Comparison of ENCODE assay signal across 10 cellular contexts in the genomic region with DNA sequence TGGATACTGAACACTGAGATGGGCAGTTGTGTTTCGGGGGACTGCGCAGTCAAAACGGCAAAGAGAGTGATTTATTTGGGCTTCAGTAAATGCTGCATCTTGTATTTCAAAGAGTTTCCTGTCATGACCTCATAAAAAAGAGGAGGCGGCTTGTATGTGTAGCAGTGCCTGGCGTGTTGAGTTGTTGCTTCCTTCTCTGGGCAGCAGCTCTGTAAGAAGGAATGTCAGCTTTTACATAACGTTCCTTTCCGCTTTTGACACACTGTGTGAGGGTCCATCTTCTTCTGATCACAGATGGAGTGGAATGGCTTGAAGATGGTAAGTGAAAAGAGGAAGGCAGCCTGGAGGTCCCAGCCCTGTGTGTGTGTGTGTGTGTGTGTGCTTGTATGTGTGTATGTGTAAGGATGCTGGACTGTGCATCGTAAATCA. TPM values are rescaled to one million over a fixed set of nuclear protein-coding genes. Genes with fewer than 3 reads are reported as not detected.
A peak's percentile ranks its signal among the peaks of the same experiment; 100 is the strongest.
DNase-seq lines count a peak whose midpoint lies in the region; ATAC-seq, FAIRE-seq and TF ChIP-seq lines count a peak whose summit lies in the region.
"Had no signal": no experiment of that assay in that cellular context is flagged by ENCODE, and none has a peak within 500 bp of the region (broad histone marks: within the 10 kb centered on the region; RNA-seq: fewer than 3 reads in every experiment).

No MANE protein-coding gene starts in this region.

- peak; percentile 46 for DNase-seq in GM23338 (ENCODE audit: low spot score)
- DNase-seq in NCI-H2081 treated with DMSO at 0.1 percent for 48 hours (lab: John Stamatoyannopoulos, UW), result peak; percentile 76
- DNase-seq in activated naive CD8-positive, alpha-beta T cell treated with anti-CD3 and anti-CD28 coated beads, Interleukin-2, amount 10 ng/mL, durations not matched to agents 7 days and 5 days, result no peak
- no peak for DNase-seq in pancreas
- no peak for DNase-seq in Peyer's patch
- DNase-seq in putamen (ENCODE audit: low spot score), result no peak
- no peak for DNase-seq in smooth muscle cell (lab: John Stamatoyannopoulos, UW; ENCODE audit: unreplicated experiment)
- DNase-seq in activated CD4-positive, alpha-beta T cell treated with anti-CD3 and anti-CD28 coated beads, Interleukin-2, amount 50 U/mL, for 1 hour, result no peak
- DNase-seq: activated B cell treated with CpG ODN at 0.5 μM for 24 hours had no signal

- H3K4me1 ChIP-seq in GM23338 (ENCODE audit: insufficient read depth) (peaks cover 34% of the 10 kb centered on the region), pancreas (no peaks in the 10 kb centered on the region), Peyer's patch (no peaks in the 10 kb centered on the region), smooth muscle cell (ENCODE audit: low read depth) (no peaks in the 10 kb centered on the region)

- H3K27ac ChIP-seq in GM23338 (ENCODE audit: low read depth), result no peak overlapping the region
- no peak overlapping the region for H3K27ac ChIP-seq in pancreas
- H3K27ac ChIP-seq in Peyer's patch, result no peak overlapping the region
- no peak overlapping the region for H3K27ac ChIP-seq in smooth muscle cell (ENCODE audit: low read depth)

- no peaks in the 10 kb centered on the region for H3K9me2 ChIP-seq in GM23338 (ENCODE audit: insufficient read depth)

- H3K27me3 Mint-ChIP-seq in GM23338 (ENCODE audit: insufficient read depth, low read depth, poor library complexity), result no peaks in the 10 kb centered on the region
- H3K27me3 Mint-ChIP-seq in activated naive CD8-positive, alpha-beta T cell treated with anti-CD3 and anti-CD28 coated beads, Interleukin-2, amount 10 ng/mL, durations not matched to agents 7 days and 5 days, result peaks cover 37% of the 10 kb centered on the region

- H3K9me3 ChIP-seq in pancreas (no peaks in the 10 kb centered on the region), Peyer's patch (no peaks in the 10 kb centered on the region), smooth muscle cell (replicated peaks; ENCODE audit: low read depth) (no peaks in the 10 kb centered on the region)

- no peaks in the 10 kb centered on the region for H3K36me3 Mint-ChIP-seq in GM23338 (ENCODE audit: low read depth)
- no peaks in the 10 kb centered on the region for H3K36me3 Mint-ChIP-seq in activated naive CD8-positive, alpha-beta T cell treated with anti-CD3 and anti-CD28 coated beads, Interleukin-2, amount 10 ng/mL, durations not matched to agents 7 days and 5 days

- no peaks in the 10 kb centered on the region for H4K20me1 ChIP-seq in GM23338 (replicated peaks; ENCODE audit: insufficient read depth)
- H4K20me1 ChIP-seq in smooth muscle cell (ENCODE audit: low read depth), result no peaks in the 10 kb centered on the region

- POLR2A ChIA-PET in activated naive CD8-positive, alpha-beta T cell treated with anti-CD3 and anti-CD28 coated beads, Interleukin-2, amount 10 ng/mL, durations not matched to agents 7 days and 5 days (lab: Charles Lee), result no interaction called here

- no peak for TF ChIP-seq POLR2A in Peyer's patch (IDR thresholded peaks at IDR 0.05)

- no peak overlapping the region for H3K9ac ChIP-seq in smooth muscle cell (ENCODE audit: low read depth)

- H3K4me3 Mint-ChIP-seq in GM23338, result no peak overlapping the region
- peak overlapping the region; percentile 60 for H3K4me3 Mint-ChIP-seq in activated naive CD8-positive, alpha-beta T cell treated with anti-CD3 and anti-CD28 coated beads, Interleukin-2, amount 10 ng/mL, durations not matched to agents 7 days and 5 days
- H3K4me3 Mint-ChIP-seq: activated B cell treated with CpG ODN at 0.5 μM for 24 hours had no signal

- 15 to 18% methylated on average over 8 of the region's 8 CpGs for WGBS in pancreas, 2 donors
- 69% methylated on average over 8 of the region's 8 CpGs for WGBS in smooth muscle cell (ENCODE audit: low lambda C conversion rate)

- H3F3A ChIP-seq in GM23338 (replicated peaks; ENCODE audit: low read depth), result no peaks in the 10 kb centered on the region
- no peaks in the 10 kb centered on the region for H3F3A ChIP-seq in smooth muscle cell (ENCODE audit: low read depth)

- FAIRE-seq in pancreas (lab: Jason Lieb, UNC), result no peak

- H3K4me1 Mint-ChIP-seq in GM23338, result peaks cover 41% of the 10 kb centered on the region
- H3K4me1 Mint-ChIP-seq in activated naive CD8-positive, alpha-beta T cell treated with anti-CD3 and anti-CD28 coated beads, Interleukin-2, amount 10 ng/mL, durations not matched to agents 7 days and 5 days, result peaks cover 12% of the 10 kb centered on the region

- TF ChIP-seq CTCF in GM23338 (conservative IDR thresholded peaks at IDR 0.05; ENCODE audit: low read depth in 2 of 2) (no peak), pancreas (IDR thresholded peaks at IDR 0.05) (no peak), Peyer's patch (IDR thresholded peaks at IDR 0.05) (no peak), smooth muscle cell (IDR thresholded peaks at IDR 0.05; ENCODE audit: borderline replicate concordance, insufficient read depth, poor library complexity, severe bottlenecking) (no peak)

- H3K79me2 ChIP-seq in GM23338 (replicated peaks; ENCODE audit: insufficient read depth) (no peaks in the 10 kb centered on the region), smooth muscle cell (ENCODE audit: low read depth) (no peaks in the 10 kb centered on the region)

- H3K9me3 Mint-ChIP-seq in GM23338, result no peaks in the 10 kb centered on the region
- no peaks in the 10 kb centered on the region for H3K9me3 Mint-ChIP-seq in activated naive CD8-positive, alpha-beta T cell treated with anti-CD3 and anti-CD28 coated beads, Interleukin-2, amount 10 ng/mL, durations not matched to agents 7 days and 5 days
- H3K9me3 Mint-ChIP-seq: activated B cell treated with CpG ODN at 0.5 μM for 24 hours had no signal

- no peak overlapping the region for H3K27ac Mint-ChIP-seq in GM23338
- H3K27ac Mint-ChIP-seq in activated naive CD8-positive, alpha-beta T cell treated with anti-CD3 and anti-CD28 coated beads, Interleukin-2, amount 10 ng/mL, durations not matched to agents 7 days and 5 days, result no peak overlapping the region
- H3K27ac Mint-ChIP-seq: activated B cell treated with CpG ODN at 0.5 μM for 24 hours had no signal

- intact Hi-C loops in pancreas (cut with DNase I), result no loop called here

- H3K4me3 ChIP-seq in GM23338 (no peak overlapping the region), pancreas (no peak overlapping the region), Peyer's patch (no peak overlapping the region), smooth muscle cell (no peak overlapping the region)

- H3K36me3 ChIP-seq in GM23338 (ENCODE audit: insufficient read depth) (no peaks in the 10 kb centered on the region), pancreas (no peaks in the 10 kb centered on the region), Peyer's patch (no peaks in the 10 kb centered on the region), smooth muscle cell (ENCODE audit: low read depth) (no peaks in the 10 kb centered on the region)

- H2AFZ ChIP-seq in GM23338, result no peak overlapping the region
- no peak overlapping the region for H2AFZ ChIP-seq in smooth muscle cell (ENCODE audit: low read depth)

- no peak overlapping the region for H3K4me2 ChIP-seq in GM23338
- no peak overlapping the region for H3K4me2 ChIP-seq in smooth muscle cell

- H3K27me3 ChIP-seq in GM23338 (ENCODE audit: insufficient read depth), result no peaks in the 10 kb centered on the region
- H3K27me3 ChIP-seq in pancreas, result peaks cover 0 to 22% (median 4%) of the 10 kb centered on the region in 4 donors
- no peaks in the 10 kb centered on the region for H3K27me3 ChIP-seq in Peyer's patch
- H3K27me3 ChIP-seq in smooth muscle cell (ENCODE audit: low read depth), result no peaks in the 10 kb centered on the region

- peak; percentile 23; the same call in 1 of the 3 replicates for ATAC-seq in GM23338
- ATAC-seq in activated naive CD8-positive, alpha-beta T cell treated with anti-CD3 and anti-CD28 coated beads, Interleukin-2, amount 10 ng/mL, durations not matched to agents 7 days and 5 days (ENCODE audit: low read depth), result peak; percentile 54
- ATAC-seq in pancreas, result peak in 3 of 4 donors; percentile 67 to 71 (median 71)

TF ChIP-seq in GM23338, 12 proteins besides CTCF, POLR2A, EP300 and RAD21 (continues in another document):
- no peak for TF ChIP-seq JUNB (IDR thresholded peaks at IDR 0.05; ENCODE audit: unreplicated experiment)
- TF ChIP-seq, protein P1, sequence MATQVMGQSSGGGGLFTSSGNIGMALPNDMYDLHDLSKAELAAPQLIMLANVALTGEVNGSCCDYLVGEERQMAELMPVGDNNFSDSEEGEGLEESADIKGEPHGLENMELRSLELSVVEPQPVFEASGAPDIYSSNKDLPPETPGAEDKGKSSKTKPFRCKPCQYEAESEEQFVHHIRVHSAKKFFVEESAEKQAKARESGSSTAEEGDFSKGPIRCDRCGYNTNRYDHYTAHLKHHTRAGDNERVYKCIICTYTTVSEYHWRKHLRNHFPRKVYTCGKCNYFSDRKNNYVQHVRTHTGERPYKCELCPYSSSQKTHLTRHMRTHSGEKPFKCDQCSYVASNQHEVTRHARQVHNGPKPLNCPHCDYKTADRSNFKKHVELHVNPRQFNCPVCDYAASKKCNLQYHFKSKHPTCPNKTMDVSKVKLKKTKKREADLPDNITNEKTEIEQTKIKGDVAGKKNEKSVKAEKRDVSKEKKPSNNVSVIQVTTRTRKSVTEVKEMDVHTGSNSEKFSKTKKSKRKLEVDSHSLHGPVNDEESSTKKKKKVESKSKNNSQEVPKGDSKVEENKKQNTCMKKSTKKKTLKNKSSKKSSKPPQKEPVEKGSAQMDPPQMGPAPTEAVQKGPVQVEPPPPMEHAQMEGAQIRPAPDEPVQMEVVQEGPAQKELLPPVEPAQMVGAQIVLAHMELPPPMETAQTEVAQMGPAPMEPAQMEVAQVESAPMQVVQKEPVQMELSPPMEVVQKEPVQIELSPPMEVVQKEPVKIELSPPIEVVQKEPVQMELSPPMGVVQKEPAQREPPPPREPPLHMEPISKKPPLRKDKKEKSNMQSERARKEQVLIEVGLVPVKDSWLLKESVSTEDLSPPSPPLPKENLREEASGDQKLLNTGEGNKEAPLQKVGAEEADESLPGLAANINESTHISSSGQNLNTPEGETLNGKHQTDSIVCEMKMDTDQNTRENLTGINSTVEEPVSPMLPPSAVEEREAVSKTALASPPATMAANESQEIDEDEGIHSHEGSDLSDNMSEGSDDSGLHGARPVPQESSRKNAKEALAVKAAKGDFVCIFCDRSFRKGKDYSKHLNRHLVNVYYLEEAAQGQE (IDR thresholded peaks at IDR 0.05; ENCODE audit: unreplicated experiment), result no peak
- TF ChIP-seq POLR2AphosphoS5 (IDR thresholded peaks at IDR 0.05; ENCODE audit: low read depth), result no peak
- no peak for TF ChIP-seq STAT1 (IDR thresholded peaks at IDR 0.05; ENCODE audit: unreplicated experiment)
- no peak for TF ChIP-seq ZNF114 (CRISPR knock-in tag; IDR thresholded peaks at IDR 0.05)

RNA-seq across cellular contexts. Expression of a gene that starts 0.9 kb away (rescaled TPM):
- 1.4 and 2.6 TPM in 2 replicates for total RNA-seq in GM23338 (2014; rRNA removed; shearing (Covaris generic))
- polyA plus RNA-seq in GM23338 (2016; fragmentation: Nextera tagmentation; extraction: Ambion mirVana) (1.7 and 1.9 TPM in 2 replicates), pancreas (10 to 100 TPM in 1 of 2 donors, 1 to 10 TPM in 1; 1.4 to 10.3 TPM), smooth muscle cell (not detected in 2 replicates)
- not detected for total RNA-seq in activated naive CD8-positive, alpha-beta T cell treated with anti-CD3 and anti-CD28 coated beads, Interleukin-2, amount 10 ng/mL, durations not matched to agents 7 days and 5 days
- total RNA-seq in pancreas (1 to 10 TPM in 4 of 6 donors, under 1 TPM in 2; 0.60 to 2.8 (median 1.3) TPM), Peyer's patch (1 to 10 TPM in 3 of 4 donors, under 1 TPM in 1; 0.18 to 5.5 (median 2.6) TPM), smooth muscle cell (not detected in 2 replicates)
- total RNA-seq: activated B cell treated with CpG ODN at 0.5 μM for 24 hours, HT-29 had no signal

Comparison
In these comparisons a context has a peak if more than half of its experiments do, and no peak if none do; other contexts are left out.
1. DNase-seq: peak in GM23338 (single experiment) and NCI-H2081 treated with DMSO at 0.1 percent for 48 hours (single experiment); none in activated naive CD8-positive, alpha-beta T cell treated with anti-CD3 and anti-CD28 coated beads, Interleukin-2, amount 10 ng/mL, durations not matched to agents 7 days and 5 days (single experiment), pancreas (0 of 6), Peyer's patch (0 of 3), putamen (single experiment), smooth muscle cell (single experiment) and activated CD4-positive, alpha-beta T cell treated with anti-CD3 and anti-CD28 coated beads, Interleukin-2, amount 50 U/mL, for 1 hour (single experiment).
2. Peak in every context shown above with its lines, with median percentiles within 50 percentile points of each other: ATAC-seq.